ENCODE assay signal across 10 cellular contexts in the genomic region with DNA sequence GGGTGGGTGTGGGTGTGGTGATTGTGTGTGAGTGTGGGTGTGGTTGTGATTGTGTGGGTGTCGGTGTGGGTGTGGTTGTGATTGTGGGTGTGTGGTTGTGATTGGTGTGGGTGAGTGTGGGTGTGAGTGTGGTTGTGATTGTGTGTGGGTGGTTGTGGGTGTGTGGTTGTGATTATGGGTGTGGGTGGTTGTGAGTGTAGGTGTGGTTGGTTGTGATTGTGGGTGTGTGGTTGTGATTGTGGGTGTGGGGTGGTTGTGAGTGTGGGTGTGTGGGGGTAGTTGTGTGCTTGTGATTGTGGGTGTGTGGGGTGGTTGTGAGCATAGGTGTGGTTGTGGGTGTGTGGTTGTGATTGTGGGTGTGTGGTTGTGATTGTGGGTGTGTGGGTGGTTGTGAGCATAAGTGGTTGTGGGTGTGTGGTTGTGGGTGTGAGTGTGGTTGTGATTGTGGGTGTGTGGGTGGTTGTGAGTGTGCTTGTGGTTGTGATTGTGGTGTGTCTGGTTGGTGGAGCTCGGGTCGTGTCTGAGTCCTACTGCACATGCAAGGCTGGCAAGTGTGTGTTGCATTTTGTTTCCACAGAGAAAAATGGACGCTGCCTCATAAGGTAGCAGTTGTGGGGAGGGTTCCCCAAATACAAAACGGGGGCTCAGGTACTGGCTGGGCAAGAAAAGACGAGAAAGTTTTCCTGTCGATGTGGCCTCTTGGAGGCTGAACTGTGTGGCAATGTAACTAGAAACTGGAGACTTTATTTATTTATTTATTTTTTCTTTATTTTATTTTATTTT.
DNase-seq lines count a peak whose midpoint lies in the region; ATAC-seq lines count a peak whose summit lies in the region.
"Had no signal": no experiment of that assay in that cellular context is flagged by ENCODE, and none has a peak within 500 bp of the region (broad histone marks: within the 10 kb centered on the region; RNA-seq: fewer than 3 reads in every experiment).

No MANE protein-coding gene starts in this region.

- no peak overlapping the region for H3K27ac ChIP-seq in effector memory CD4-positive, alpha-beta T cell (ENCODE audit: insufficient read depth, low read length, poor library complexity, severe bottlenecking)
- H3K27ac ChIP-seq: BLaER1 had no signal

- H3K4me3 Mint-ChIP-seq in activated T-cell treated with anti-CD3 and anti-CD28 coated beads, Interleukin-2, amount 50 U/mL, for 4 hours, result no peak overlapping the region

- H3K36me3 Mint-ChIP-seq in activated T-cell treated with anti-CD3 and anti-CD28 coated beads, Interleukin-2, amount 50 U/mL, for 4 hours (ENCODE audit: insufficient read depth), result no peaks in the 10 kb centered on the region

- H3K4me3 ChIP-seq in effector memory CD4-positive, alpha-beta T cell (ENCODE audit: insufficient read depth, low read depth, low read length, poor library complexity, severe bottlenecking), result no peak overlapping the region
- H3K4me3 ChIP-seq: BLaER1 had no signal

- no peak for ATAC-seq in activated T-cell treated with anti-CD3 and anti-CD28 coated beads, Interleukin-2, amount 50 U/mL, for 4 hours
- ATAC-seq in GM19452 (IDR thresholded peaks at IDR 0.05; ENCODE audit: unreplicated experiment) (no peak), GM21619 (IDR thresholded peaks at IDR 0.05; ENCODE audit: unreplicated experiment) (no peak)
- ATAC-seq: sciatic nerve had no signal

- no peaks in the 10 kb centered on the region for H3K4me1 Mint-ChIP-seq in activated T-cell treated with anti-CD3 and anti-CD28 coated beads, Interleukin-2, amount 50 U/mL, for 4 hours (ENCODE audit: low read depth)

- H3K36me3 ChIP-seq in effector memory CD4-positive, alpha-beta T cell (ENCODE audit: control insufficient read depth, insufficient read depth, low read length), result no peaks in the 10 kb centered on the region
- H3K36me3 ChIP-seq: BLaER1 had no signal

- no peaks in the 10 kb centered on the region for H3K4me1 ChIP-seq in effector memory CD4-positive, alpha-beta T cell (ENCODE audit: control insufficient read depth, insufficient read depth, low read length, poor library complexity, severe bottlenecking)
- H3K4me1 ChIP-seq: BLaER1 had no signal

- peaks cover 2% of the 10 kb centered on the region for H3K27me3 Mint-ChIP-seq in activated T-cell treated with anti-CD3 and anti-CD28 coated beads, Interleukin-2, amount 50 U/mL, for 4 hours (ENCODE audit: low read depth)

- H3K9me3 ChIP-seq in effector memory CD4-positive, alpha-beta T cell (ENCODE audit: control insufficient read depth, low read length), result no peaks in the 10 kb centered on the region
- H3K9me3 ChIP-seq: BLaER1 had no signal

- H3K27me3 ChIP-seq in effector memory CD4-positive, alpha-beta T cell (replicated peaks; ENCODE audit: control insufficient read depth, insufficient read depth, low read length, poor library complexity, severe bottlenecking), result no peaks in the 10 kb centered on the region
- H3K27me3 ChIP-seq: BLaER1 had no signal

- DNase-seq in activated T-cell treated with anti-CD3 and anti-CD28 coated beads for 4 hours (peak; percentile 4), SK-N-DZ (ENCODE audit: low spot score) (peak; percentile 61), pons (ENCODE audit: low spot score) (no peak)
- no peak for DNase-seq in activated T-cell treated with anti-CD3 and anti-CD28 coated beads, Interleukin-2, amount 50 U/mL, for 4 hours
- peak in 2 of 3 donors; percentile 2 to 27 for DNase-seq in effector memory CD4-positive, alpha-beta T cell
- peak; percentile 37 for DNase-seq in stimulated activated CD8-positive, alpha-beta memory T cell treated with anti-CD3 and anti-CD28 coated beads, Interleukin-4, amount 100 ng/mL, for 48 hours

- H3K9me3 Mint-ChIP-seq in activated T-cell treated with anti-CD3 and anti-CD28 coated beads, Interleukin-2, amount 50 U/mL, for 4 hours, result no peaks in the 10 kb centered on the region

Comparison
In these comparisons a context has a peak if more than half of its experiments do, and no peak if none do; other contexts are left out.
1. DNase-seq: peak in activated T-cell treated with anti-CD3 and anti-CD28 coated beads for 4 hours (single experiment), SK-N-DZ (single experiment), effector memory CD4-positive, alpha-beta T cell (2 of 3) and stimulated activated CD8-positive, alpha-beta memory T cell treated with anti-CD3 and anti-CD28 coated beads, Interleukin-4, amount 100 ng/mL, for 48 hours (single experiment); none in activated T-cell treated with anti-CD3 and anti-CD28 coated beads, Interleukin-2, amount 50 U/mL, for 4 hours (single experiment) and pons (single experiment).